ENCODE assay signal across 8 cellular contexts in the genomic region with DNA sequence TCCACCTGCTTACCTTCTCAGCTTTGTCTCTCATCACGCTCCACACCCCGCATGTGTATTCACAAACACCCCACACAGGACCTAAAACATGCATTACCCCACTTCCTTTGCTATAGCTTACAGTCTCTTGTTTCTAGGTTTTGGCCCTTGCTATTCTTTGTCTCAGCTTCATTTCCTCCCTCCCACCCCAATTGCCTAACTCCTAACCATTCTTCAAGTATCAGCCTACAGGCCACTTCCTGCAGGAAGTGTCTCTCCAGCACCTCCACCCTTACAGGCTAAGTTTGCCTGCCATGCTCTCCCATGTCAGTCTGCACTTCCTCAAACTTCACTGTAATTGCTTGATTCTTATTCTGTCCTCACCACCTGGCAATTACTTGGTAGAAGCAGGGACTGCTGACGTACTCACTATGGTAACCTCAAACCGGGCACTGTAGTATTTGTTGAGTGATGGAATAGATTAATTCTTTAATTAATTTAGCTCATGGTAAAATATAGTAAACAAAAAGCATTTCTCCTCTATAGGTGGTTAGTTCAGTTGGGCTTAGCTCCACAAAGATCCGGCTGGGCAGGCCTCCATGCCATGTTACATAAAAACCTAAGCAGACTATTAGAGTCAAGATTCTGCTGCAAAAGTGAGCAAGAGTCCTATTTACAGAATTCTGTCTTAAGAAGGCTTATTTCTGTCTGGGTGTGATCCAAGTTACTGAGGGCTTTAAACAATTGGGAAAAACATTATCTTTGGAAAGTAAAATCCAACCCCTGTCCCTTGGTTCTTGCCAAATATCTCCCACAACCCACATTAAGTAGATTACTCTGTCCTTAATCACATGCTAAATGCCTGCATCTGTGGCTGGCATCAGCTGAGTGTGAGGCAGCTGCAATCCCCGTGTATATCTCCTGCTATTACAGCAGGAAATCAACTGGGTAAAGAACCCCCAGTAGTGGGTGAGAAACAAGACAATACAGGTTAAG.
DNase-seq lines count a peak whose midpoint lies in the region; ATAC-seq and TF ChIP-seq lines count a peak whose summit lies in the region.

No MANE protein-coding gene starts in this region.

- H3K4me2 ChIP-seq in DOHH2 (ENCODE audit: low read length), result peak overlapping the region; percentile 6; the same call in 1 of the 2 replicates

- no peak overlapping the region for H3K27ac ChIP-seq in DOHH2 (ENCODE audit: low read depth, low read length)

- DNase-seq in SK-N-DZ (ENCODE audit: low spot score) (peak; percentile 74), inferior parietal cortex (ENCODE audit: extremely low spot score) (peak; percentile 20), NCI-H2029 (lab: John Stamatoyannopoulos, UW) (no peak), activated gamma-delta T cell treated with Interleukin-2 at 50 U/mL for 16 hours (no peak)

- peaks cover 9% of the 10 kb centered on the region for H3K4me1 ChIP-seq in DOHH2 (ENCODE audit: control insufficient read depth, low read length)

- no peaks in the 10 kb centered on the region for H4K20me1 ChIP-seq in DOHH2 (ENCODE audit: control insufficient read depth, insufficient read depth, low read depth, low read length)

- H3F3A ChIP-seq in DOHH2 (ENCODE audit: control insufficient read depth, insufficient read depth), result no peaks in the 10 kb centered on the region

- TF ChIP-seq CTCF in DOHH2 (IDR thresholded peaks at IDR 0.05; ENCODE audit: low read depth, low read length, poor library complexity, severe bottlenecking), result no peak

- H3K79me2 ChIP-seq in DOHH2 (ENCODE audit: control insufficient read depth, low read length), result no peaks in the 10 kb centered on the region

- H3K27me3 ChIP-seq in DOHH2 (ENCODE audit: control insufficient read depth, low read length), result no peaks in the 10 kb centered on the region

- ATAC-seq in HG02678 (IDR thresholded peaks at IDR 0.05; ENCODE audit: unreplicated experiment) (peak; percentile 38), HG02798 (IDR thresholded peaks at IDR 0.05; ENCODE audit: poor library complexity, unreplicated experiment) (no peak), HG02870 (IDR thresholded peaks at IDR 0.05; ENCODE audit: unreplicated experiment) (no peak)

- no peak overlapping the region for H3K4me3 ChIP-seq in DOHH2 (ENCODE audit: low read length)

- no peaks in the 10 kb centered on the region for H3K9me2 ChIP-seq in DOHH2 (replicated peaks; ENCODE audit: control insufficient read depth, low read length)

- no peaks in the 10 kb centered on the region for H3K36me3 ChIP-seq in DOHH2 (ENCODE audit: control insufficient read depth, low read length)

- no peaks in the 10 kb centered on the region for H3K9me3 ChIP-seq in DOHH2 (ENCODE audit: control insufficient read depth, insufficient read depth, low read length)

Comparison
In these comparisons a context has a peak if more than half of its experiments do, and no peak if none do; other contexts are left out.
1. DNase-seq: peak in SK-N-DZ (single experiment) and inferior parietal cortex (single experiment); none in NCI-H2029 (single experiment) and activated gamma-delta T cell treated with Interleukin-2 at 50 U/mL for 16 hours (single experiment).